ENCODE assay signal across 1 cellular context in genomic region chr19:41311613-41312012, GRCh38.
A peak's percentile ranks its signal among the peaks of the same experiment; 100 is the strongest.
TF ChIP-seq lines count a peak whose summit lies in the region.

No MANE protein-coding gene starts in this region.

TF ChIP-seq in HepG2, 621 proteins besides CTCF, POLR2A, EP300 and RAD21:
- TF ChIP-seq ZNF160 (CRISPR knock-in tag; IDR thresholded peaks at IDR 0.05) = no peak
- no peak for TF ChIP-seq TAF1 (CRISPR knock-in tag; IDR thresholded peaks at IDR 0.05)
- TF ChIP-seq ZNF770 (CRISPR knock-in tag; IDR thresholded peaks at IDR 0.05) = peak; percentile 68
